8 cellular contexts compared by ENCODE assay signal in genomic region chr12:67900418-67900817, GRCh38.
DNase-seq lines count a peak whose midpoint lies in the region; ATAC-seq and TF ChIP-seq lines count a peak whose summit lies in the region.
"Not testable (repeated sequence)": the region's sequence is repeated elsewhere in the genome, so short reads cannot be mapped to it uniquely, and the experiment has no call there.

No MANE protein-coding gene starts in this region.

- not testable (repeated sequence) for H3K27me3 ChIP-seq in CD4-positive, alpha-beta memory T cell (ENCODE audit: insufficient read depth, low read length); NT2/D1 (ENCODE audit: insufficient read depth, insufficient read length); endodermal cell (ENCODE audit: control insufficient read depth, insufficient read depth, low read length, poor library complexity, severe bottlenecking)

- not testable (repeated sequence) for H3K4me3 ChIP-seq in CD4-positive, alpha-beta memory T cell (ENCODE audit: low read length in 2 of 2); NT2/D1 (ENCODE audit: insufficient read length, low read depth); endodermal cell (ENCODE audit: low read length)

- ATAC-seq in WTC11; activated CD8-positive, alpha-beta T cell treated with anti-CD3 and anti-CD28 coated beads for 36 hours: not testable (repeated sequence)

- POLR2A ChIA-PET in CD4-positive, alpha-beta memory T cell (lab: Charles Lee; ENCODE audit: partially characterized antibody); WTC11 (lab: Charles Lee); activated CD8-positive, alpha-beta T cell treated with anti-CD3 and anti-CD28 coated beads for 36 hours (lab: Charles Lee): not testable (repeated sequence)

- not testable (repeated sequence) for H3K9me3 ChIP-seq in CD4-positive, alpha-beta memory T cell (ENCODE audit: control insufficient read depth in 1 of 2, low read length in 2 of 2); NT2/D1 (ENCODE audit: insufficient read depth, low read length); endodermal cell (ENCODE audit: control insufficient read depth, low read length)

- not testable (repeated sequence) for H3K36me3 Mint-ChIP-seq in CD4-positive, alpha-beta memory T cell; activated CD8-positive, alpha-beta T cell treated with anti-CD3 and anti-CD28 coated beads for 36 hours (ENCODE audit: low read depth); endodermal cell (ENCODE audit: low read depth)
- peaks cover 11% of the 10 kb centered on the region for H3K36me3 Mint-ChIP-seq in WTC11

- H3K9me3 Mint-ChIP-seq in CD4-positive, alpha-beta memory T cell = peaks cover 0 to 11% (median 6%) of the 10 kb centered on the region in 8 donors
- peaks cover 10% of the 10 kb centered on the region for H3K9me3 Mint-ChIP-seq in WTC11
- not testable (repeated sequence) for H3K9me3 Mint-ChIP-seq in activated CD8-positive, alpha-beta T cell treated with anti-CD3 and anti-CD28 coated beads for 36 hours; endodermal cell

- TF ChIP-seq CTCF in WTC11 (IDR thresholded peaks at IDR 0.05); activated CD8-positive, alpha-beta T cell treated with anti-CD3 and anti-CD28 coated beads for 36 hours (IDR thresholded peaks at IDR 0.05); endodermal cell (conservative IDR thresholded peaks at IDR 0.05): not testable (repeated sequence)

- H3K4me3 Mint-ChIP-seq in CD4-positive, alpha-beta memory T cell = peak overlapping the region in 1 of 8 donors; percentile 61
- not testable (repeated sequence) for H3K4me3 Mint-ChIP-seq in WTC11; activated CD8-positive, alpha-beta T cell treated with anti-CD3 and anti-CD28 coated beads for 36 hours; endodermal cell

- peaks cover 0 to 11% (median 3%) of the 10 kb centered on the region in 4 donors for H3K4me1 Mint-ChIP-seq in CD4-positive, alpha-beta memory T cell
- not testable (repeated sequence) for H3K4me1 Mint-ChIP-seq in WTC11; activated CD8-positive, alpha-beta T cell treated with anti-CD3 and anti-CD28 coated beads for 36 hours (ENCODE audit: low read depth); endodermal cell

- not testable (repeated sequence) for H3K36me3 ChIP-seq in CD4-positive, alpha-beta memory T cell (ENCODE audit: insufficient read depth, low read length); NT2/D1 (ENCODE audit: insufficient read depth, insufficient read length, low read length); endodermal cell (ENCODE audit: control insufficient read depth, insufficient read depth, low read length)

- H3K27me3 Mint-ChIP-seq in CD4-positive, alpha-beta memory T cell; WTC11 (ENCODE audit: low read depth); activated CD8-positive, alpha-beta T cell treated with anti-CD3 and anti-CD28 coated beads for 36 hours; endodermal cell (ENCODE audit: insufficient read depth): not testable (repeated sequence)

- 89 to 92% methylated on average over 5 to 12 of the region's 13 CpGs for WGBS in endodermal cell (ENCODE audit: insufficient coverage in 1 of 2, insufficient read length in 1 of 2), 2 experiments

- not testable (repeated sequence) for H3K27ac Mint-ChIP-seq in CD4-positive, alpha-beta memory T cell; activated CD8-positive, alpha-beta T cell treated with anti-CD3 and anti-CD28 coated beads for 36 hours
- H3K27ac Mint-ChIP-seq in WTC11 = peak overlapping the region; percentile 36; the same call in 1 of the 2 replicates
- peak overlapping the region; percentile 30 for H3K27ac Mint-ChIP-seq in endodermal cell

- H3K27ac ChIP-seq in CD4-positive, alpha-beta memory T cell (ENCODE audit: low read depth, low read length); endodermal cell (ENCODE audit: low read depth, low read length): not testable (repeated sequence)

- DNase-seq in CD4-positive, alpha-beta memory T cell = peak in 4 of 5 donors; percentile 3 to 32 (median 20)
- DNase-seq in ELF-1 (ENCODE audit: low read depth, low spot score) (peak; percentile 31), NT2/D1 (ENCODE audit: low read depth, low spot score) (peak; percentile 20), WTC11 (ENCODE audit: low spot score) (peak; percentile 50), activated gamma-delta T cell treated with Interleukin-2 at 50 U/mL for 16 hours (peak; percentile 46), endodermal cell (peak; percentile 62)
- peak; percentile 9 for DNase-seq in activated CD8-positive, alpha-beta T cell treated with anti-CD3 and anti-CD28 coated beads for 36 hours
- DNase-seq in stimulated activated naive CD4-positive, alpha-beta T cell (lab: John Stamatoyannopoulos, UW) = peak in 4 of 6 experiments; percentile 6 to 56 (median 36)

- CTCF ChIA-PET in CD4-positive, alpha-beta memory T cell (lab: Charles Lee; ENCODE audit: partially characterized antibody) = interaction anchor here (1.1 kb wide), 1 partner anchor 27 kb away, joined by 3 read pairs; no protein-coding TSS in a partner anchor
- CTCF ChIA-PET in WTC11 (lab: Charles Lee); activated CD8-positive, alpha-beta T cell treated with anti-CD3 and anti-CD28 coated beads for 36 hours (lab: Charles Lee): not testable (repeated sequence)

- not testable (repeated sequence) for H3K4me1 ChIP-seq in CD4-positive, alpha-beta memory T cell (ENCODE audit: insufficient read depth, low read length); NT2/D1 (ENCODE audit: insufficient read depth, insufficient read length); endodermal cell (ENCODE audit: control insufficient read depth, insufficient read depth, low read length)

- intact Hi-C loops in CD4-positive, alpha-beta memory T cell (cut with micrococcal nuclease); activated CD8-positive, alpha-beta T cell treated with anti-CD3 and anti-CD28 coated beads for 36 hours (cut with micrococcal nuclease): not testable (repeated sequence)

- H3K9ac ChIP-seq in NT2/D1 (ENCODE audit: insufficient read length, low read depth); endodermal cell (ENCODE audit: extremely low read depth, low read length, poor library complexity, severe bottlenecking): not testable (repeated sequence)

TF ChIP-seq in WTC11, 78 proteins besides CTCF, POLR2A, EP300 and RAD21:
- TF ChIP-seq FOXK1 (CRISPR knock-in tag; IDR thresholded peaks at IDR 0.05) = 0 out of 2 replicates have a peak, but pooled peaks have one; percentile 17
TF ChIP-seq in WTC11: peak in this region for 1; not testable (repeated sequence) for 77.

Comparison
In these comparisons a context has a peak if more than half of its experiments do, and no peak if none do; other contexts are left out.
1. DNase-seq: peak in every context shown above with its lines; median percentile 62 in endodermal cell; 50 in WTC11; 46 in activated gamma-delta T cell treated with Interleukin-2 at 50 U/mL for 16 hours; 36 in stimulated activated naive CD4-positive, alpha-beta T cell; 31 in ELF-1; 20 in NT2/D1; 20 in CD4-positive, alpha-beta memory T cell; 9 in activated CD8-positive, alpha-beta T cell treated with anti-CD3 and anti-CD28 coated beads for 36 hours.